17 cellular contexts compared by ENCODE assay signal in the genomic region with DNA sequence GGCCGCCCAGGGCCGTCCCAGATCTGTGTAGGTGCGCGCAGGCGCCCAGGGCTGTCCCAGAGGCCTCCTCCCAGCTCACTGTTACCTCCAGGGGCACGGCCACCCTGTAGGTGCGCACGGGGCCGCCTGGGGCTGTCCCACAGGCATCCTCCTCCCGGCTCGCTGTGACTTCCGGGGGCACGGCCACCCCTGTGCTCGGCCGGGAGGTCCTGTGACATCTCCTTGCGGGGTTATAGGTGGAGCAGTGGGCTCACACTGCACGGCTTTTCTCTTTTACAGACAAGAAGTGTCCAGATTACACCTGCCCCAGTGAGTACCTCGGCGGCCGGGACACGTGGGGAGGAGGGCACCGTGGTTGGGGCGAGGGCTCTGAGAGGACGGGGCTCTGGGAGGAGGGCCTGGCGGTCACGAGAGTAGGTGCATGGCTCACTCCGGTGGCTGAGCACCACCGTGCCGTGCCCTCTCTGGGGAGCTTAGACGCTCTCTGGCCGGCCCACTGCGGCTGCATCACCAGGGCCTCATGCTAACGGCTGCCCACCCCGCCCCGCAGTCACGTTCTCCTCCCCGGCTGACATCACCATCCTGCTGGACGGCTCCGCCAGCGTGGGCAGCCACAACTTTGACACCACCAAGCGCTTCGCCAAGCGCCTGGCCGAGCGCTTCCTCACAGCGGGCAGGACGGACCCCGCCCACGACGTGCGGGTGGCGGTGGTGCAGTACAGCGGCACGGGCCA. TPM values are rescaled to one million over a fixed set of nuclear protein-coding genes. Genes with fewer than 3 reads are reported as not detected.
DNase-seq lines count a peak whose midpoint lies in the region; ATAC-seq and TF ChIP-seq lines count a peak whose summit lies in the region.
"Had no signal": no experiment of that assay in that cellular context is flagged by ENCODE, and none has a peak within 500 bp of the region (broad histone marks: within the 10 kb centered on the region; RNA-seq: fewer than 3 reads in every experiment).

No MANE protein-coding gene starts in this region.

- TF ChIP-seq POLR2A in Peyer's patch (IDR thresholded peaks at IDR 0.05) = no peak
- no peak for TF ChIP-seq POLR2A in esophagus squamous epithelium (IDR thresholded peaks at IDR 0.05)

- H3K9me3 ChIP-seq in Peyer's patch (no peaks in the 10 kb centered on the region), esophagus squamous epithelium (no peaks in the 10 kb centered on the region)
- H3K9me3 ChIP-seq: MG63 had no signal

- H3K36me3 ChIP-seq in Peyer's patch = peaks cover 0 to 16% (median 0%) of the 10 kb centered on the region in 3 donors
- peaks cover 0 to 49% (median 0%) of the 10 kb centered on the region in 3 donors for H3K36me3 ChIP-seq in esophagus squamous epithelium
- H3K36me3 ChIP-seq: BLaER1 treated with 17β-estradiol and CSF1 and Interleukin-3, amounts not matched to agents 10 nM and 100 nM had no signal

- H3K27me3 ChIP-seq in Peyer's patch (no peaks in the 10 kb centered on the region), esophagus squamous epithelium (no peaks in the 10 kb centered on the region)
- H3K27me3 ChIP-seq: BLaER1 treated with 17β-estradiol and CSF1 and Interleukin-3, amounts not matched to agents 10 nM and 100 nM; MG63 had no signal

- H3K4me1 Mint-ChIP-seq in activated CD8-positive, alpha-beta T cell treated with anti-CD3 and anti-CD28 coated beads, Interleukin-2, amount 10 ng/mL, durations not matched to agents 7 days and 5 days (ENCODE audit: low read depth) = no peaks in the 10 kb centered on the region
- no peaks in the 10 kb centered on the region for H3K4me1 Mint-ChIP-seq in activated CD8-positive, alpha-beta T cell treated with anti-CD3 and anti-CD28 coated beads for 36 hours (ENCODE audit: low read depth)
- H3K4me1 Mint-ChIP-seq: WTC11 had no signal

- intact Hi-C loops in activated CD8-positive, alpha-beta T cell treated with anti-CD3 and anti-CD28 coated beads for 36 hours (cut with micrococcal nuclease) = no loop called here
- intact Hi-C loops in left ventricle myocardium superior (cut with micrococcal nuclease) (no loop called here), posterior vena cava (cut with DNase I) (no loop called here), esophagus squamous epithelium (cut with DNase I) (no loop called here)

- POLR2A ChIA-PET in activated CD8-positive, alpha-beta T cell treated with anti-CD3 and anti-CD28 coated beads, Interleukin-2, amount 10 ng/mL, durations not matched to agents 7 days and 5 days (lab: Charles Lee) = no interaction called here
- POLR2A ChIA-PET in activated CD8-positive, alpha-beta T cell treated with anti-CD3 and anti-CD28 coated beads for 36 hours (lab: Charles Lee) = no interaction called here

- H3K4me1 ChIP-seq in Peyer's patch = no peaks in the 10 kb centered on the region
- no peaks in the 10 kb centered on the region for H3K4me1 ChIP-seq in esophagus squamous epithelium
- H3K4me1 ChIP-seq: BLaER1 treated with 17β-estradiol and CSF1 and Interleukin-3, amounts not matched to agents 10 nM and 100 nM had no signal

- no peak overlapping the region for H3K4me3 ChIP-seq in Peyer's patch
- H3K4me3 ChIP-seq in esophagus squamous epithelium = no peak overlapping the region
- H3K4me3 ChIP-seq: BLaER1 treated with 17β-estradiol and CSF1 and Interleukin-3, amounts not matched to agents 10 nM and 100 nM; lung; MG63 had no signal

- ATAC-seq in activated CD8-positive, alpha-beta T cell treated with anti-CD3 and anti-CD28 coated beads, Interleukin-2, amount 10 ng/mL, durations not matched to agents 7 days and 5 days = no peak
- no peak for ATAC-seq in activated CD8-positive, alpha-beta T cell treated with anti-CD3 and anti-CD28 coated beads for 36 hours
- no peak for ATAC-seq in left ventricle myocardium superior
- no peak for ATAC-seq in HG03196 (IDR thresholded peaks at IDR 0.05; ENCODE audit: unreplicated experiment)
- ATAC-seq: naive thymus-derived CD8-positive, alpha-beta T cell; WTC11 had no signal

- DNase-seq in activated CD8-positive, alpha-beta T cell treated with anti-CD3 and anti-CD28 coated beads, Interleukin-2, amount 10 ng/mL, durations not matched to agents 7 days and 5 days = peak; percentile 13
- no peak for DNase-seq in activated CD8-positive, alpha-beta T cell treated with anti-CD3 and anti-CD28 coated beads for 36 hours
- DNase-seq in Peyer's patch (peak in 2 of 3 donors; percentile 33 to 40), left ventricle myocardium superior (peak; percentile 43), posterior vena cava (ENCODE audit: low spot score) (peak; percentile 80), HuH-7.5 (ENCODE audit: low spot score) (no peak), esophagus squamous epithelium (lab: John Stamatoyannopoulos, UW) (no peak)
- DNase-seq: central memory CD4-positive, alpha-beta T cell; NCI-H187; SHP77 had no signal

- H3K27ac Mint-ChIP-seq in activated CD8-positive, alpha-beta T cell treated with anti-CD3 and anti-CD28 coated beads, Interleukin-2, amount 10 ng/mL, durations not matched to agents 7 days and 5 days = no peak overlapping the region
- no peak overlapping the region for H3K27ac Mint-ChIP-seq in activated CD8-positive, alpha-beta T cell treated with anti-CD3 and anti-CD28 coated beads for 36 hours
- H3K27ac Mint-ChIP-seq: naive thymus-derived CD8-positive, alpha-beta T cell; stimulated activated naive CD8-positive, alpha-beta T cell treated with anti-CD3 and anti-CD28 coated beads, Interleukin-15, Interleukin-2, amounts not matched to agents 100 ng/mL and 50 ng/mL, for 24 hours; WTC11 had no signal

- no peak overlapping the region for H3K4me3 Mint-ChIP-seq in activated CD8-positive, alpha-beta T cell treated with anti-CD3 and anti-CD28 coated beads, Interleukin-2, amount 10 ng/mL, durations not matched to agents 7 days and 5 days
- H3K4me3 Mint-ChIP-seq in activated CD8-positive, alpha-beta T cell treated with anti-CD3 and anti-CD28 coated beads for 36 hours = no peak overlapping the region
- H3K4me3 Mint-ChIP-seq: naive thymus-derived CD8-positive, alpha-beta T cell; stimulated activated naive CD8-positive, alpha-beta T cell treated with anti-CD3 and anti-CD28 coated beads, Interleukin-15, Interleukin-2, amounts not matched to agents 100 ng/mL and 50 ng/mL, for 24 hours; WTC11 had no signal

- WGBS in esophagus squamous epithelium, 2 donors = 80 to 96% methylated on average over 1 to 11 of the region's 54 CpGs

- CTCF ChIA-PET in activated CD8-positive, alpha-beta T cell treated with anti-CD3 and anti-CD28 coated beads, Interleukin-2, amount 10 ng/mL, durations not matched to agents 7 days and 5 days (lab: Charles Lee) = no interaction called here
- CTCF ChIA-PET in activated CD8-positive, alpha-beta T cell treated with anti-CD3 and anti-CD28 coated beads for 36 hours (lab: Charles Lee) = no interaction called here

- no peaks in the 10 kb centered on the region for H3K36me3 Mint-ChIP-seq in activated CD8-positive, alpha-beta T cell treated with anti-CD3 and anti-CD28 coated beads, Interleukin-2, amount 10 ng/mL, durations not matched to agents 7 days and 5 days (ENCODE audit: low read depth)
- no peaks in the 10 kb centered on the region for H3K36me3 Mint-ChIP-seq in activated CD8-positive, alpha-beta T cell treated with anti-CD3 and anti-CD28 coated beads for 36 hours (ENCODE audit: low read depth)

- H3K9me3 Mint-ChIP-seq in activated CD8-positive, alpha-beta T cell treated with anti-CD3 and anti-CD28 coated beads, Interleukin-2, amount 10 ng/mL, durations not matched to agents 7 days and 5 days (ENCODE audit: insufficient read depth) = peaks cover under 1% of the 10 kb centered on the region
- no peaks in the 10 kb centered on the region for H3K9me3 Mint-ChIP-seq in activated CD8-positive, alpha-beta T cell treated with anti-CD3 and anti-CD28 coated beads for 36 hours
- H3K9me3 Mint-ChIP-seq: naive thymus-derived CD8-positive, alpha-beta T cell; stimulated activated naive CD8-positive, alpha-beta T cell treated with anti-CD3 and anti-CD28 coated beads, Interleukin-15, Interleukin-2, amounts not matched to agents 100 ng/mL and 50 ng/mL, for 24 hours had no signal

- no peaks in the 10 kb centered on the region for H3K27me3 Mint-ChIP-seq in activated CD8-positive, alpha-beta T cell treated with anti-CD3 and anti-CD28 coated beads, Interleukin-2, amount 10 ng/mL, durations not matched to agents 7 days and 5 days (ENCODE audit: low read depth)
- H3K27me3 Mint-ChIP-seq in activated CD8-positive, alpha-beta T cell treated with anti-CD3 and anti-CD28 coated beads for 36 hours = no peaks in the 10 kb centered on the region
- H3K27me3 Mint-ChIP-seq: naive thymus-derived CD8-positive, alpha-beta T cell; stimulated activated naive CD8-positive, alpha-beta T cell treated with anti-CD3 and anti-CD28 coated beads, Interleukin-15, Interleukin-2, amounts not matched to agents 100 ng/mL and 50 ng/mL, for 24 hours had no signal

- H3K27ac ChIP-seq in Peyer's patch (no peak overlapping the region), esophagus squamous epithelium (no peak overlapping the region)
- H3K27ac ChIP-seq: BLaER1 treated with 17β-estradiol and CSF1 and Interleukin-3, amounts not matched to agents 10 nM and 100 nM had no signal

- TF ChIP-seq CTCF in activated CD8-positive, alpha-beta T cell treated with anti-CD3 and anti-CD28 coated beads for 36 hours (IDR thresholded peaks at IDR 0.05) = no peak
- TF ChIP-seq CTCF in Peyer's patch (IDR thresholded peaks at IDR 0.05) (no peak), esophagus squamous epithelium (IDR thresholded peaks at IDR 0.05) (no peak)

RNA-seq across cellular contexts. Expression of gene COL6A1, which starts 21.4 kb away (rescaled TPM):
- total RNA-seq in activated CD8-positive, alpha-beta T cell treated with anti-CD3 and anti-CD28 coated beads, Interleukin-2, amount 10 ng/mL, durations not matched to agents 7 days and 5 days = under 1 TPM; 0.26 to 0.42 TPM
- 1 to 10 TPM; 4.1 to 5.2 TPM for total RNA-seq in activated CD8-positive, alpha-beta T cell treated with anti-CD3 and anti-CD28 coated beads for 36 hours
- total RNA-seq in Peyer's patch = 100 to 1,000 TPM in 3 of 4 donors, 10 to 100 TPM in 1; 37.7 to 458 (median 161) TPM
- 188 TPM for total RNA-seq in left ventricle myocardium superior
- total RNA-seq in posterior vena cava = 100 to 1,000 TPM; 606 to 689 TPM
- 100 to 1,000 TPM in 1 of 4 donors, 10 to 100 TPM in 3; 25.0 to 242 (median 54.9) TPM for total RNA-seq in esophagus squamous epithelium

Comparison
In these comparisons a context has a peak if more than half of its experiments do, and no peak if none do; other contexts are left out.
1. DNase-seq: peak in activated CD8-positive, alpha-beta T cell treated with anti-CD3 and anti-CD28 coated beads, Interleukin-2, amount 10 ng/mL, durations not matched to agents 7 days and 5 days (single experiment), Peyer's patch (2 of 3), left ventricle myocardium superior (single experiment) and posterior vena cava (single experiment); none in activated CD8-positive, alpha-beta T cell treated with anti-CD3 and anti-CD28 coated beads for 36 hours (single experiment), HuH-7.5 (single experiment) and esophagus squamous epithelium (single experiment).
2. RNA of gene COL6A1, which starts 21.4 kb away (total RNA-seq): 606 to 689 TPM in posterior vena cava, 37.7 to 458 TPM in Peyer's patch, 188 TPM in left ventricle myocardium superior (single experiment) and 25.0 to 242 TPM in esophagus squamous epithelium; 4.1 to 5.2 TPM in activated CD8-positive, alpha-beta T cell treated with anti-CD3 and anti-CD28 coated beads for 36 hours and 0.26 to 0.42 TPM in activated CD8-positive, alpha-beta T cell treated with anti-CD3 and anti-CD28 coated beads, Interleukin-2, amount 10 ng/mL, durations not matched to agents 7 days and 5 days; every median in the first group is over 4 times any median in the second.